8 cellular contexts compared by ENCODE assay signal in genomic region chr1:41728403-41729202, GRCh38.
DNase-seq lines count a peak whose midpoint lies in the region; ATAC-seq and TF ChIP-seq lines count a peak whose summit lies in the region.

No MANE protein-coding gene starts in this region.

- H3K27me3 Mint-ChIP-seq in activated CD8-positive, alpha-beta memory T cell treated with anti-CD3 and anti-CD28 coated beads, Interleukin-2, amount 10 ng/mL, durations not matched to agents 7 days and 5 days = no peaks in the 10 kb centered on the region

- H3K27ac Mint-ChIP-seq in activated CD8-positive, alpha-beta memory T cell treated with anti-CD3 and anti-CD28 coated beads, Interleukin-2, amount 10 ng/mL, durations not matched to agents 7 days and 5 days = no peak overlapping the region

- peaks cover 34% of the 10 kb centered on the region for H3K4me1 Mint-ChIP-seq in activated CD8-positive, alpha-beta memory T cell treated with anti-CD3 and anti-CD28 coated beads, Interleukin-2, amount 10 ng/mL, durations not matched to agents 7 days and 5 days

- no peaks in the 10 kb centered on the region for H3K36me3 Mint-ChIP-seq in activated CD8-positive, alpha-beta memory T cell treated with anti-CD3 and anti-CD28 coated beads, Interleukin-2, amount 10 ng/mL, durations not matched to agents 7 days and 5 days

- H3K9ac ChIP-seq in GM23248 = no peak overlapping the region

- H3K36me3 ChIP-seq in stomach (no peaks in the 10 kb centered on the region), GM23248 (ENCODE audit: low read depth) (no peaks in the 10 kb centered on the region)

- no peak overlapping the region for H2AFZ ChIP-seq in GM23248

- TF ChIP-seq POLR2A in stomach (IDR thresholded peaks at IDR 0.05) = no peak

- TF ChIP-seq EP300 in stomach (IDR thresholded peaks at IDR 0.05) = no peak

- H3K4me3 Mint-ChIP-seq in activated CD8-positive, alpha-beta memory T cell treated with anti-CD3 and anti-CD28 coated beads, Interleukin-2, amount 10 ng/mL, durations not matched to agents 7 days and 5 days = no peak overlapping the region

- no peaks in the 10 kb centered on the region for H4K20me1 ChIP-seq in GM23248 (ENCODE audit: insufficient read depth)

- no peak overlapping the region for H3K4me2 ChIP-seq in GM23248 (ENCODE audit: unreplicated experiment)

- H3K27me3 ChIP-seq in stomach (no peaks in the 10 kb centered on the region), GM23248 (replicated peaks; ENCODE audit: insufficient read depth) (no peaks in the 10 kb centered on the region)

- H3K27ac ChIP-seq in stomach (no peak overlapping the region), GM23248 (no peak overlapping the region)

- WGBS in stomach, 5 donors = 62 to 70% (median 67%) methylated on average over 10 to 12 of the region's 12 CpGs
- WGBS in GM23248 (ENCODE audit: low coverage in 1 of 2, low lambda C conversion rate in 2 of 2, missing lambda C conversion rate in 2 of 2), 2 experiments = 75 to 76% methylated on average over 12 of the region's 12 CpGs

- no peak for TF ChIP-seq CTCF in GM12865 (IDR thresholded peaks at IDR 0.05; ENCODE audit: insufficient read depth, low read depth, low read length, missing control alignments)
- no peak for TF ChIP-seq CTCF in omental fat pad (IDR thresholded peaks at IDR 0.05)
- TF ChIP-seq CTCF in stomach (IDR thresholded peaks at IDR 0.05) = no peak

- no peaks in the 10 kb centered on the region for H3F3A ChIP-seq in GM23248 (ENCODE audit: insufficient read depth)

- DNase-seq in GM12865 (ENCODE audit: low read depth) = peak; percentile 97
- peak; percentile 82 for DNase-seq in activated CD8-positive, alpha-beta memory T cell treated with anti-CD3 and anti-CD28 coated beads, Interleukin-2, amount 10 ng/mL, durations not matched to agents 7 days and 5 days
- DNase-seq in omental fat pad (ENCODE audit: low spot score) = no peak
- DNase-seq in NCI-H2081 (lab: John Stamatoyannopoulos, UW) = no peak
- DNase-seq in stomach = no peak
- no peak for DNase-seq in GM23248

- H3K9me3 Mint-ChIP-seq in activated CD8-positive, alpha-beta memory T cell treated with anti-CD3 and anti-CD28 coated beads, Interleukin-2, amount 10 ng/mL, durations not matched to agents 7 days and 5 days (ENCODE audit: low read depth) = no peaks in the 10 kb centered on the region

- no peaks in the 10 kb centered on the region for H3K79me2 ChIP-seq in GM23248 (ENCODE audit: insufficient read depth)

- H3K4me1 ChIP-seq in stomach (peaks cover 0 to 43% (median 7%) of the 10 kb centered on the region in 4 donors), GM23248 (ENCODE audit: insufficient read depth) (no peaks in the 10 kb centered on the region)

- no peaks in the 10 kb centered on the region for H3K9me3 ChIP-seq in stomach
- H3K9me3 ChIP-seq in GM23248 (ENCODE audit: low read depth) = no peaks in the 10 kb centered on the region

- intact Hi-C loops in stomach (cut with DNase I; ENCODE audit: low total_unique reads) = no loop called here

- H3K4me3 ChIP-seq in GM12865 (ENCODE audit: low read depth, low read length) (no peak overlapping the region), stomach (no peak overlapping the region), GM23248 (no peak overlapping the region)

- in situ Hi-C loops in GM23248 (cut with MboI) = no loop called here

- ATAC-seq in GM19455 (IDR thresholded peaks at IDR 0.05; ENCODE audit: unreplicated experiment) = peak; percentile 76
- ATAC-seq in HG03521 (IDR thresholded peaks at IDR 0.05; ENCODE audit: unreplicated experiment) = peak; percentile 75
- ATAC-seq in activated CD8-positive, alpha-beta memory T cell treated with anti-CD3 and anti-CD28 coated beads, Interleukin-2, amount 10 ng/mL, durations not matched to agents 7 days and 5 days = peak; percentile 74
- peak; percentile 14 for ATAC-seq in omental fat pad (ENCODE audit: low FRiP score)

- CTCF ChIA-PET in activated CD8-positive, alpha-beta memory T cell treated with anti-CD3 and anti-CD28 coated beads, Interleukin-2, amount 10 ng/mL, durations not matched to agents 7 days and 5 days (lab: Charles Lee) = interaction anchor here (0.9 to 2.0 kb wide), 5 partner anchors 23 to 155 kb away, joined by 3 to 10 read pairs (median 5); no protein-coding TSS in a partner anchor

- H3K9me2 ChIP-seq in GM23248 (ENCODE audit: insufficient read depth) = no peaks in the 10 kb centered on the region

Comparison
In these comparisons a context has a peak if more than half of its experiments do, and no peak if none do; other contexts are left out.
1. DNase-seq: peak in GM12865 (single experiment) and activated CD8-positive, alpha-beta memory T cell treated with anti-CD3 and anti-CD28 coated beads, Interleukin-2, amount 10 ng/mL, durations not matched to agents 7 days and 5 days (single experiment); none in omental fat pad (single experiment), NCI-H2081 (0 of 2), stomach (single experiment) and GM23248 (single experiment).
2. ATAC-seq: peak in every context shown above with its lines; median percentile 76 in GM19455; 75 in HG03521; 74 in activated CD8-positive, alpha-beta memory T cell treated with anti-CD3 and anti-CD28 coated beads, Interleukin-2, amount 10 ng/mL, durations not matched to agents 7 days and 5 days; 14 in omental fat pad.